Comparison of ENCODE assay signal across 24 cellular contexts in the genomic region with DNA sequence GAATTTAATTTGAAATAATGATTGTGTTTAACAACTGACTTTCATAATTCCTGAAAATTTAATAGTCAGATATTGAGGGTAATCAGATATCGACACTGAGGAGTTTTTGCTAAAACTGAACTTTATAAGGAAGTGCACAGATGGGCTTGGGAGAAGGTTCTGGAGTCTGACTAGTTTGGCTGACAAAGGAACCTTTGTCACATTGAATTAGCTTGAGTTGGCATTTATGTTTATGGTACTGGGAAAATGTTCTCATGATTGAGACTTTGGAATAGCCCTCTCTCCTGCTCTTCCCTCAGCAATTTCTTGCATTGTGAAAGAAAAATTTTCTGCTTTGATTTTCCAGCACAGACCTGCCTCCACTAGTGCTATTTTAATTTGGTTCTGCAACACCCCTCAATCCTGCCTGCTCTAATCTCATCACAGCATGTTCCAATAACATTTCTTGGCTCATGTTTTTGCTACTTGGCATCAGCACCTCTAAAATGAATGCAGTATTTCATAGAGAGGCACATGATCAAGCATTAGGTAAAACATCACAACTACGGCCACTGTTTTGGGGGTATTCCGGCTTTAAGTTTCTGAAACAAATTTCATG.
A peak's percentile ranks its signal among the peaks of the same experiment; 100 is the strongest.
DNase-seq lines count a peak whose midpoint lies in the region; ATAC-seq and TF ChIP-seq lines count a peak whose summit lies in the region.
"Had no signal": no experiment of that assay in that cellular context is flagged by ENCODE, and none has a peak within 500 bp of the region (broad histone marks: within the 10 kb centered on the region; RNA-seq: fewer than 3 reads in every experiment).

No MANE protein-coding gene starts in this region.

- no peak for ATAC-seq in GM19395 (IDR thresholded peaks at IDR 0.05; ENCODE audit: unreplicated experiment)
- ATAC-seq: activated CD8-positive, alpha-beta T cell treated with anti-CD3 and anti-CD28 coated beads for 36 hours; gastrocnemius medialis; naive thymus-derived CD4-positive, alpha-beta T cell; right lobe of liver had no signal

- peak; percentile 70 for DNase-seq in globus pallidus (ENCODE audit: low spot score)
- DNase-seq in middle frontal gyrus (ENCODE audit: extremely low spot score, low spot score), result peak; percentile 50
- DNase-seq in transverse colon, result no peak
- DNase-seq in MV-4-11 (lab: John Stamatoyannopoulos, UW), result no peak
- no peak for DNase-seq in erythroblast (lab: John Stamatoyannopoulos, UW)
- DNase-seq: activated CD8-positive, alpha-beta T cell treated with anti-CD3 and anti-CD28 coated beads for 36 hours; activated naive CD4-positive, alpha-beta T cell; activated T-cell treated with anti-CD3 and anti-CD28 coated beads for 4 hours; CD4-positive, alpha-beta memory T cell; DMS53; effector CD8-positive, alpha-beta T cell; gastrocnemius medialis; GM23248; HFFc6; KBM-7; naive thymus-derived CD4-positive, alpha-beta T cell; NCI-H1694 treated with DMSO at 0.1 percent for 48 hours; NCI-H748 treated with DMSO at 0.1 percent for 48 hours; right lobe of liver had no signal

- TF ChIP-seq CTCF in brain (conservative IDR thresholded peaks at IDR 0.05) (no peak), transverse colon (IDR thresholded peaks at IDR 0.05) (no peak)

- H3K36me3 ChIP-seq in transverse colon, result no peaks in the 10 kb centered on the region
- H3K36me3 ChIP-seq: cardiac muscle cell, gastrocnemius medialis, right lobe of liver, thoracic aorta had no signal

- peak overlapping the region in 3 of 4 donors; percentile 18 to 54 (median 40) for H3K27ac ChIP-seq in transverse colon
- H3K27ac ChIP-seq: cardiac muscle cell, gastrocnemius medialis, GM23248, right lobe of liver, thoracic aorta had no signal

- no peaks in the 10 kb centered on the region for H3K27me3 Mint-ChIP-seq in brain
- H3K27me3 Mint-ChIP-seq: activated CD8-positive, alpha-beta T cell treated with anti-CD3 and anti-CD28 coated beads for 36 hours; CD4-positive, alpha-beta memory T cell; memory B cell; naive thymus-derived CD4-positive, alpha-beta T cell had no signal

- H3K9me3 ChIP-seq in transverse colon, result no peaks in the 10 kb centered on the region
- H3K9me3 ChIP-seq: gastrocnemius medialis, right lobe of liver, thoracic aorta had no signal

- no peaks in the 10 kb centered on the region for H3K9me3 Mint-ChIP-seq in brain
- H3K9me3 Mint-ChIP-seq: memory B cell had no signal

- in situ Hi-C loops in transverse colon (cut with MboI; ENCODE audit: low pct_ligation_motif_present in 1 of 4, low pct_unique_long_range_greater_than_20kb in 1 of 4, low sequenced_read_pairs in 3 of 4), result no loop called here

- TF ChIP-seq EP300 in transverse colon (IDR thresholded peaks at IDR 0.05; ENCODE audit: low read depth), result no peak

- H3K36me3 Mint-ChIP-seq in brain, result no peaks in the 10 kb centered on the region
- H3K36me3 Mint-ChIP-seq: CD4-positive, alpha-beta memory T cell; memory B cell; naive thymus-derived CD4-positive, alpha-beta T cell had no signal

- no peak for TF ChIP-seq POLR2A in transverse colon (IDR thresholded peaks at IDR 0.05)
- TF ChIP-seq POLR2A in erythroblast (IDR thresholded peaks at IDR 0.05; ENCODE audit: low read length), result no peak

- H3K4me3 ChIP-seq in transverse colon, result no peak overlapping the region
- H3K4me3 ChIP-seq: cardiac muscle cell, gastrocnemius medialis, GM23248, right lobe of liver, thoracic aorta had no signal

- H3K4me3 Mint-ChIP-seq in brain, result peak overlapping the region in 2 of 5 experiments; percentile 3 to 6
- H3K4me3 Mint-ChIP-seq: activated CD8-positive, alpha-beta T cell treated with anti-CD3 and anti-CD28 coated beads for 36 hours; CD4-positive, alpha-beta memory T cell; HFFc6; memory B cell; naive thymus-derived CD4-positive, alpha-beta T cell had no signal

- no peaks in the 10 kb centered on the region for H3K27me3 ChIP-seq in transverse colon
- H3K27me3 ChIP-seq: cardiac muscle cell, gastrocnemius medialis, right lobe of liver had no signal

- intact Hi-C loops in transverse colon (cut with DNase I; ENCODE audit: low total_unique reads), result no loop called here

- WGBS in transverse colon (ENCODE audit: low coverage in 1 of 2), 2 donors, result 52 to 61% methylated on average over 3 of the region's 3 CpGs

- peaks cover 15% of the 10 kb centered on the region for H3K4me1 Mint-ChIP-seq in brain
- H3K4me1 Mint-ChIP-seq: CD4-positive, alpha-beta memory T cell; memory B cell; naive thymus-derived CD4-positive, alpha-beta T cell had no signal

- H3K27ac Mint-ChIP-seq in brain, result peak overlapping the region in 3 of 5 experiments; percentile 52 to 82 (median 77)
- H3K27ac Mint-ChIP-seq: activated CD8-positive, alpha-beta T cell treated with anti-CD3 and anti-CD28 coated beads for 36 hours; CD4-positive, alpha-beta memory T cell; HFFc6; memory B cell; naive thymus-derived CD4-positive, alpha-beta T cell had no signal

- no peaks in the 10 kb centered on the region for H3K4me1 ChIP-seq in transverse colon
- H3K4me1 ChIP-seq: gastrocnemius medialis had no signal

Comparison
In these comparisons a context has a peak if more than half of its experiments do, and no peak if none do; other contexts are left out.
1. DNase-seq: peak in globus pallidus (single experiment) and middle frontal gyrus (single experiment); none in transverse colon (single experiment), MV-4-11 (single experiment) and erythroblast (0 of 2).